Comparison of ENCODE assay signal across 8 cellular contexts in the genomic region with DNA sequence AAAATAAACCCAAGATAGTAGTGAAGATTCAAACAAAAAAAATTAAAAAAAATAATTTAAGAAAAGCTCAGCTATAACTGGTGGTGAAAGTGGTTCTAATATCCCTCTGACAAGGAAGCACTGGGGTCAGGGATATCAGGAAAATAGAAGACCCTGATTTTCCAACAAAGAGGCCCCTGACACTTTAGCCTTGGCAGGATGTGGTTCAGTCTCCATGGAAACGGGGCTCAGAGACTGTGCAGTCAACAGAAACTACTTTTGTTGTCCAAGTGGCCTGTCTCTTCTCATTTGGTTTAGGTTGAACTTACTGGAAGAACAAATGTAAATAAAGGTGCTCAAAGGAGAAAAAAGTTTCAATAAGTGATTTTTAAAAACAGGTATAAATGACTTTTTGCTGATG. TPM values are rescaled to one million over a fixed set of nuclear protein-coding genes. Genes with fewer than 3 reads are reported as not detected.
DNase-seq lines count a peak whose midpoint lies in the region; ATAC-seq, FAIRE-seq and TF ChIP-seq lines count a peak whose summit lies in the region.

No MANE protein-coding gene starts in this region.

- no peaks in the 10 kb centered on the region for H3K79me1 ChIP-seq in neuronal stem cell (ENCODE audit: low read depth, low read length)

- H2BK120ac ChIP-seq in neuronal stem cell (ENCODE audit: low read depth, low read length) = no peak overlapping the region

- no peak overlapping the region for H3K14ac ChIP-seq in neuronal stem cell (ENCODE audit: low read length)

- H2AK5ac ChIP-seq in neuronal stem cell (ENCODE audit: low read depth, low read length) = no peak overlapping the region

- FAIRE-seq in GM12891 (lab: Jason Lieb, UNC) = peak; percentile 43

- DNase-seq in GM12891 (ENCODE audit: insufficient read length, low spot score) (peak; percentile 34), NCI-H1105 treated with DMSO at 0.1 percent for 48 hours (lab: John Stamatoyannopoulos, UW) (peak; percentile 8), amniotic epithelial cell (ENCODE audit: low read depth) (peak; percentile 55), neuronal stem cell (ENCODE audit: low spot score) (peak; percentile 5), D341Med (ENCODE audit: low spot score) (no peak), DMS114 treated with DMSO at 0.1 percent for 48 hours (lab: John Stamatoyannopoulos, UW; ENCODE audit: unreplicated experiment) (no peak), C1 segment of cervical spinal cord (lab: John Stamatoyannopoulos, UW) (no peak)

- H2BK15ac ChIP-seq in neuronal stem cell (ENCODE audit: low read length) = no peak overlapping the region

- no peak overlapping the region for H3K4me2 ChIP-seq in neuronal stem cell (ENCODE audit: insufficient read depth, low read length, poor library complexity, severe bottlenecking)

- H3K4me1 ChIP-seq in neuronal stem cell (ENCODE audit: control insufficient read depth in 2 of 2, insufficient read depth in 1 of 2, low read depth in 1 of 2, low read length in 2 of 2) = peaks cover 2 to 58% of the 10 kb centered on the region in 2 donors

- H3K18ac ChIP-seq in neuronal stem cell (ENCODE audit: low read length) = no peak overlapping the region

- TF ChIP-seq POLR2A in GM12891 (IDR thresholded peaks at IDR 0.05; ENCODE audit: low read depth, low read length) = no peak

- peaks cover 14 to 89% of the 10 kb centered on the region in 2 donors for H3K36me3 ChIP-seq in neuronal stem cell (replicated peaks in 1 of 2; ENCODE audit: control insufficient read depth in 2 of 2, insufficient read depth in 2 of 2, low read length in 2 of 2)

- no peak overlapping the region for H3K23ac ChIP-seq in neuronal stem cell (ENCODE audit: low read depth, low read length, poor library complexity)

- no peak overlapping the region for H2BK12ac ChIP-seq in neuronal stem cell (ENCODE audit: low read length)

- H2AFZ ChIP-seq in neuronal stem cell (ENCODE audit: low read length) = no peak overlapping the region

- H3K4ac ChIP-seq in neuronal stem cell (ENCODE audit: low read length) = no peak overlapping the region

- H2BK5ac ChIP-seq in neuronal stem cell (ENCODE audit: low read length) = no peak overlapping the region

- H3K27me3 ChIP-seq in neuronal stem cell (ENCODE audit: control insufficient read depth in 3 of 3, insufficient read depth in 3 of 3, low read depth in 1 of 3, low read length in 3 of 3) = no peaks in the 10 kb centered on the region

- peaks cover 0 to 4% of the 10 kb centered on the region in 2 donors for H3K9me3 ChIP-seq in neuronal stem cell (replicated peaks in 1 of 2; ENCODE audit: control insufficient read depth in 2 of 2, insufficient read depth in 1 of 2, low read depth in 1 of 2, low read length in 2 of 2)

- ATAC-seq in GM18909 (IDR thresholded peaks at IDR 0.05; ENCODE audit: poor library complexity, unreplicated experiment) = no peak

- no peak overlapping the region for H3K4me3 ChIP-seq in neuronal stem cell (ENCODE audit: low read length in 2 of 2)

- no CpG with 5 or more reads among the region's 1 CpG for WGBS in neuronal stem cell (ENCODE audit: extremely low coverage in 2 of 2, insufficient read length in 2 of 2, insufficient replicate concordance in 1 of 2), 2 donors

- no peak overlapping the region for H4K91ac ChIP-seq in neuronal stem cell (ENCODE audit: low read depth, low read length, poor library complexity)

- no peak overlapping the region for H3K27ac ChIP-seq in neuronal stem cell (replicated peaks; ENCODE audit: low read length)

- no peak overlapping the region for H4K8ac ChIP-seq in neuronal stem cell (ENCODE audit: low read depth, low read length)

- H3K9ac ChIP-seq in neuronal stem cell (ENCODE audit: low read depth, low read length, poor library complexity) = no peak overlapping the region

TF ChIP-seq in GM12891, 5 proteins besides CTCF, POLR2A, EP300 and RAD21:
- TF ChIP-seq SPI1 (IDR thresholded peaks at IDR 0.05; ENCODE audit: low read depth, low read length) = no peak
- TF ChIP-seq TAF1 (IDR thresholded peaks at IDR 0.05; ENCODE audit: low read depth, low read length) = no peak
- TF ChIP-seq POLR2AphosphoS5 (IDR thresholded peaks at IDR 0.05; ENCODE audit: low read depth, low read length) = no peak
- TF ChIP-seq PAX5 (IDR thresholded peaks at IDR 0.05; ENCODE audit: insufficient read depth, low read length, severe bottlenecking) = no peak
- TF ChIP-seq POU2F2 (IDR thresholded peaks at IDR 0.05; ENCODE audit: low read depth, low read length) = no peak

RNA-seq across cellular contexts. Expression of gene INTS14, which starts 27.2 kb away (rescaled TPM):
- polyA plus RNA-seq in GM12891 (2012; ENCODE audit: low read depth, missing spikeins) = 25.7 TPM
- polyA plus RNA-seq in neuronal stem cell (2013, experiment 1 of 2) = 34.5 TPM
- polyA plus RNA-seq in neuronal stem cell (2013, experiment 2 of 2) = 33.6 TPM

RNA-seq across cellular contexts. Expression of gene SLC24A1, which starts 38.0 kb away (rescaled TPM):
- polyA plus RNA-seq in GM12891 (2012; ENCODE audit: low read depth, missing spikeins) = 4.3 TPM
- polyA plus RNA-seq in neuronal stem cell (2013, experiment 1 of 2) = 4.8 TPM
- 4.6 TPM for polyA plus RNA-seq in neuronal stem cell (2013, experiment 2 of 2)

RNA-seq across cellular contexts. Expression of gene HACD3, which starts 53.4 kb away (rescaled TPM):
- 23.0 TPM for polyA plus RNA-seq in GM12891 (2012; ENCODE audit: low read depth, missing spikeins)
- polyA plus RNA-seq in neuronal stem cell (2013, experiment 1 of 2) = 172 TPM
- 177 TPM for polyA plus RNA-seq in neuronal stem cell (2013, experiment 2 of 2)

Comparison
In these comparisons a context has a peak if more than half of its experiments do, and no peak if none do; other contexts are left out.
1. DNase-seq: peak in GM12891 (single experiment), NCI-H1105 treated with DMSO at 0.1 percent for 48 hours (single experiment), amniotic epithelial cell (single experiment) and neuronal stem cell (single experiment); none in D341Med (single experiment), DMS114 treated with DMSO at 0.1 percent for 48 hours (single experiment) and C1 segment of cervical spinal cord (0 of 14).